In genomic region chr1:4500441-4500840, GRCh38 we compare ENCODE assay signal across 8 cellular contexts.
"Had no signal": no experiment of that assay in that cellular context is flagged by ENCODE, and none has a peak within 500 bp of the region (broad histone marks: within the 10 kb centered on the region; RNA-seq: fewer than 3 reads in every experiment).

No MANE protein-coding gene starts in this region.

- H3K4me3 Mint-ChIP-seq: GM23338, H9, HFFc6 had no signal

- DNase-seq: GM23248, GOT3, H7, H9, HCEC 1CT, HFFc6 had no signal

- H3K4me1 Mint-ChIP-seq: GM23338, H9 had no signal

- H3K27ac Mint-ChIP-seq: GM23338, H9, HFFc6 had no signal

- H3K36me3 ChIP-seq: HAP-1 had no signal

- H3K4me3 ChIP-seq: GM23248, GM23338, HAP-1 had no signal

- H3K4me1 ChIP-seq: HAP-1 had no signal

- H3K9me3 ChIP-seq: HAP-1 had no signal

- H3K27ac ChIP-seq: GM23248 had no signal
